12 cellular contexts compared by ENCODE assay signal in genomic region chr12:53265783-53266182, GRCh38.
"Had no signal": no experiment of that assay in that cellular context is flagged by ENCODE, and none has a peak within 500 bp of the region (broad histone marks: within the 10 kb centered on the region; RNA-seq: fewer than 3 reads in every experiment).

No MANE protein-coding gene starts in this region.

- H3K4me3 ChIP-seq: colonic mucosa, hepatocyte, ovary, upper lobe of right lung had no signal

- ATAC-seq: activated T-cell treated with anti-CD3 and anti-CD28 coated beads, Interleukin-2, amount 50 U/mL, for 4 hours; upper lobe of right lung had no signal

- H3K27me3 ChIP-seq: colonic mucosa, hepatocyte, ovary, upper lobe of right lung had no signal

- H3K27ac ChIP-seq: colonic mucosa, hepatocyte, ovary, upper lobe of right lung had no signal

- H3K36me3 ChIP-seq: colonic mucosa, ovary, upper lobe of right lung had no signal

- H3K9me3 ChIP-seq: colonic mucosa, ovary, upper lobe of right lung had no signal

- H3K4me2 ChIP-seq: hepatocyte had no signal

- H2AFZ ChIP-seq: hepatocyte had no signal

- FAIRE-seq: kidney had no signal

- DNase-seq: activated CD4-positive, alpha-beta T cell treated with anti-CD3 and anti-CD28 coated beads, Interleukin-2, amount 50 U/mL, for 4 hours; activated CD4-positive, CD25-positive, alpha-beta regulatory T cell treated with anti-CD3 and anti-CD28 coated beads, Interleukin-2, amount 50 U/mL, for 72 hours; activated naive CD4-positive, alpha-beta T cell; activated T-cell treated with anti-CD3 and anti-CD28 coated beads, Interleukin-2, amount 50 U/mL, for 4 hours; caudate nucleus; colonic mucosa; kidney; mesendoderm; ovary; stimulated activated CD4-positive, alpha-beta T cell treated with anti-CD3 and anti-CD28 coated beads, Interleukin-4, amount 100 ng/mL, for 1 hour; upper lobe of right lung had no signal
